Comparison of ENCODE assay signal across 8 cellular contexts in the genomic region with DNA sequence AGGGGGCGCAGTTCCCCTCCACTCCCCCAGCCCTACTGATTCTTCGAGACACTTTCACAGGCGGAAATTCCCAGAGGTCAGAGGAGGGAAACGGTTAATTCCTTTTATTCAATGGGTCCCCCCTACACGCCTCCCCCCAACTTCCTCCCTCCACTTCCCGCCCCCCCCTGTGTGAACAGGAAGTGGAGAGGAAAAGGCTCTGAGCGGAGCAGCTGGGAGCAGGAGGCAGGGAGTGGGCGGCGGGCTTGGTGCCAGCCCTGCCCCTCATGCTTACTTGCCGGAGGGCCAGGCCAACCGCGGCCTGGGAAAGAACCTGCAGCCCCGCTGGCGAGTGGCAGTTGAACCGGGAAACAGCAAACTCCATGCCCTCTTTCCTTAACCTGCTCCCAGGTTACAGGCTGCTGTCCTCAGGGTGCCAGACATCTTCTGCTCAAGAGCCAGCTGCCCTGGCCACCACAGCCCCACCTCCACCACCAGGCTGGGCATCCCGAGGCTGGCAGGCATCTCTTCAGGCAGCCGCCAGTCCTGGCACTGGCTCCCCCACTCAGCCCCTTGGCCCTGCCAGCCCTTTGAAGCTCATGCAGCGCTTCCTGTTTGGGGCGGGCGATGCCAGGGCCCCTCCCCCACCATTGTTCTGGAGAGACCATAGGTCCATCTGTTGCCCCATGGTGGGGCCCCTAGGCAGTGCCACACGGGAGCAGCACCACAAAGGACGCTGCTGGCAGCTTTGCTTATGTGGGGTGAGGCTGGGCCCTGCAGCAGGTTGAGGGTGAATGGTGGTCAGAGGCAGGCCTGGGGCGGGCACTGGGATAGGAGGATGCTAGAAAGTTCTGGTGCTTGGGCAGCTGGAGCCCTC. TPM values are rescaled to one million over a fixed set of nuclear protein-coding genes. Genes with fewer than 3 reads are reported as not detected.
DNase-seq lines count a peak whose midpoint lies in the region; ATAC-seq, FAIRE-seq and TF ChIP-seq lines count a peak whose summit lies in the region.

No MANE protein-coding gene starts in this region.

- peaks cover 9 to 24% (median 20%) of the 10 kb centered on the region in 4 donors for H3K36me3 ChIP-seq in esophagus muscularis mucosa

- H3K4me1 Mint-ChIP-seq in nephron = peaks cover 40% of the 10 kb centered on the region

- intact Hi-C loops in esophagus muscularis mucosa (cut with DNase I) = loop anchor here (2.0 kb wide), 1 partner anchor 112 kb away; no protein-coding TSS in a partner anchor

- no peak for TF ChIP-seq EP300 in esophagus muscularis mucosa (IDR thresholded peaks at IDR 0.05)

- WGBS in esophagus muscularis mucosa = 30% methylated on average over 19 of the region's 23 CpGs

- H3K36me3 Mint-ChIP-seq in nephron (ENCODE audit: low read depth) = peaks cover 22% of the 10 kb centered on the region

- peak overlapping the region; percentile 79 to 93 (median 85) for H3K27ac ChIP-seq in esophagus muscularis mucosa (replicated peaks in 1 of 4)

- no peaks in the 10 kb centered on the region for H3K27me3 Mint-ChIP-seq in nephron (ENCODE audit: low read depth)

- H3K4me1 ChIP-seq in esophagus muscularis mucosa = peaks cover 42 to 56% (median 50%) of the 10 kb centered on the region in 4 donors

- H3K9me3 Mint-ChIP-seq in nephron = no peaks in the 10 kb centered on the region

- FAIRE-seq in GM12891 (lab: Jason Lieb, UNC) = peak; percentile 72

- H3K27me3 ChIP-seq in esophagus muscularis mucosa = no peaks in the 10 kb centered on the region

- peak overlapping the region; percentile 26 to 46 (median 45) for H3K4me3 Mint-ChIP-seq in nephron

- no peak for ATAC-seq in GM21367 (IDR thresholded peaks at IDR 0.05; ENCODE audit: unreplicated experiment)

- peak overlapping the region; percentile 53 to 58 (median 56) for H3K4me3 ChIP-seq in esophagus muscularis mucosa

- H3K9me3 ChIP-seq in esophagus muscularis mucosa = no peaks in the 10 kb centered on the region

- TF ChIP-seq CTCF in esophagus muscularis mucosa (IDR thresholded peaks at IDR 0.05) (no peak), nephron (IDR thresholded peaks at IDR 0.05; ENCODE audit: unreplicated experiment in 3 of 3) (no peak), GM20000 (IDR thresholded peaks at IDR 0.05; ENCODE audit: extremely low read depth, missing control alignments) (no peak)

- TF ChIP-seq POLR2A in GM12891 (IDR thresholded peaks at IDR 0.05; ENCODE audit: low read depth, low read length) (no peak), esophagus muscularis mucosa (IDR thresholded peaks at IDR 0.05; ENCODE audit: low read depth) (no peak)

- DNase-seq in GM12891 (ENCODE audit: insufficient read length, low spot score) = no peak
- DNase-seq in NCI-H2081 treated with DMSO at 0.1 percent for 48 hours (lab: John Stamatoyannopoulos, UW) = peak; percentile 41
- DNase-seq in activated CD8-positive, alpha-beta memory T cell treated with anti-CD3 and anti-CD28 coated beads, Interleukin-2, amount 50 U/mL, for 4 hours = peak; percentile 41
- DNase-seq in esophagus muscularis mucosa (ENCODE audit: extremely low spot score) = no peak
- DNase-seq in NK-92 (lab: John Stamatoyannopoulos, UW; ENCODE audit: unreplicated experiment) = no peak
- DNase-seq in GM20000 (ENCODE audit: low spot score) = no peak

- H3K27ac Mint-ChIP-seq in nephron = peak overlapping the region in 1 of 3 experiments; percentile 31

TF ChIP-seq in GM12891, 5 proteins besides CTCF, POLR2A, EP300 and RAD21:
- TF ChIP-seq POU2F2 (IDR thresholded peaks at IDR 0.05; ENCODE audit: low read depth, low read length) (no peak), TAF1 (IDR thresholded peaks at IDR 0.05; ENCODE audit: low read depth, low read length) (no peak), POLR2AphosphoS5 (IDR thresholded peaks at IDR 0.05; ENCODE audit: low read depth, low read length) (no peak), SPI1 (IDR thresholded peaks at IDR 0.05; ENCODE audit: low read depth, low read length) (peak; percentile 34; the same call in 1 of the 2 replicates)

RNA-seq across cellular contexts. Expression of gene VPS18, which starts 12.9 kb away (rescaled TPM):
- polyA plus RNA-seq in GM12891 (2012; ENCODE audit: low read depth, missing spikeins) = 7.8 TPM
- total RNA-seq in esophagus muscularis mucosa = 10 to 100 TPM; 28.7 to 36.6 (median 32.2) TPM

RNA-seq across cellular contexts. Expression of gene DLL4, which starts 22.0 kb away (rescaled TPM):
- 0.09 TPM for polyA plus RNA-seq in GM12891 (2012; ENCODE audit: low read depth, missing spikeins)
- 10 to 100 TPM in 1 of 4 donors, 1 to 10 TPM in 3; 1.7 to 12.6 (median 7.5) TPM for total RNA-seq in esophagus muscularis mucosa

RNA-seq across cellular contexts. Expression of gene RHOV, which starts 33.1 kb away (rescaled TPM):
- 14.7 TPM for polyA plus RNA-seq in GM12891 (2012; ENCODE audit: low read depth, missing spikeins)
- not detected for total RNA-seq in esophagus muscularis mucosa

RNA-seq across cellular contexts. Expression of gene CHAC1, which starts 46.1 kb away (rescaled TPM):
- 5.5 TPM for polyA plus RNA-seq in GM12891 (2012; ENCODE audit: low read depth, missing spikeins)
- 1 to 10 TPM in 3 of 4 donors, under 1 TPM in 1; 0.66 to 3.6 (median 1.3) TPM for total RNA-seq in esophagus muscularis mucosa

Comparison
In these comparisons a context has a peak if more than half of its experiments do, and no peak if none do; other contexts are left out.
1. DNase-seq: peak in NCI-H2081 treated with DMSO at 0.1 percent for 48 hours (single experiment) and activated CD8-positive, alpha-beta memory T cell treated with anti-CD3 and anti-CD28 coated beads, Interleukin-2, amount 50 U/mL, for 4 hours (single experiment); none in GM12891 (single experiment), esophagus muscularis mucosa (single experiment), NK-92 (single experiment) and GM20000 (single experiment).